In genomic region chr5:79189439-79190234, GRCh38 we compare ENCODE assay signal across 14 cellular contexts. TPM values are rescaled to one million over a fixed set of nuclear protein-coding genes. Genes with fewer than 3 reads are reported as not detected.
A peak's percentile ranks its signal among the peaks of the same experiment; 100 is the strongest.
DNase-seq lines count a peak whose midpoint lies in the region; ATAC-seq and TF ChIP-seq lines count a peak whose summit lies in the region.
"Had no signal": no experiment of that assay in that cellular context is flagged by ENCODE, and none has a peak within 500 bp of the region (broad histone marks: within the 10 kb centered on the region; RNA-seq: fewer than 3 reads in every experiment).

No MANE protein-coding gene starts in this region.

- CTCF ChIA-PET in SK-N-SH (lab: Yijun Ruan, JAX): interaction anchor here (0.6 to 2.1 kb wide), 5 partner anchors 11 to 275 kb away, joined by 3 to 7 read pairs (median 3); partner anchors contain the start of gene JMY

- H3K9me3 ChIP-seq in GM23248 (ENCODE audit: low read depth): no peaks in the 10 kb centered on the region
- H3K9me3 ChIP-seq in SK-N-SH: no peaks in the 10 kb centered on the region
- H3K9me3 ChIP-seq: BLaER1 treated with 17β-estradiol and CSF1 and Interleukin-3, amounts not matched to agents 10 nM and 100 nM; SJSA1 had no signal

- no peak overlapping the region for H3K27ac ChIP-seq in GM23248
- no peak overlapping the region for H3K27ac ChIP-seq in SK-N-SH (ENCODE audit: low read depth in 2 of 2, low read length in 1 of 2)
- H3K27ac ChIP-seq: BLaER1 treated with 17β-estradiol and CSF1 and Interleukin-3, amounts not matched to agents 10 nM and 100 nM; SJSA1 had no signal

- no peak overlapping the region for H3K9ac ChIP-seq in GM23248
- no peak overlapping the region for H3K9ac ChIP-seq in SK-N-SH
- H3K9ac ChIP-seq: BLaER1 treated with 17β-estradiol and CSF1 and Interleukin-3, amounts not matched to agents 10 nM and 100 nM had no signal

- no peaks in the 10 kb centered on the region for H3K9me2 ChIP-seq in GM23248 (ENCODE audit: insufficient read depth)
- H3K9me2 ChIP-seq in SK-N-SH: no peaks in the 10 kb centered on the region

- no peak for TF ChIP-seq EP300 in SK-N-SH (IDR thresholded peaks at IDR 0.05; ENCODE audit: borderline replicate concordance in 1 of 2, low read depth in 1 of 2, low read length in 1 of 2)

- ATAC-seq in HG03039 (IDR thresholded peaks at IDR 0.05; ENCODE audit: unreplicated experiment) (no peak), HG03139 (IDR thresholded peaks at IDR 0.05; ENCODE audit: unreplicated experiment) (no peak)
- ATAC-seq: GM23338, PC-3 had no signal

- TF ChIP-seq RAD21 in SK-N-SH (IDR thresholded peaks at IDR 0.05; ENCODE audit: low read length): no peak

- H3K36me3 ChIP-seq in GM23248 (ENCODE audit: low read depth): no peaks in the 10 kb centered on the region
- no peaks in the 10 kb centered on the region for H3K36me3 ChIP-seq in SK-N-SH (replicated peaks in 1 of 2; ENCODE audit: control insufficient read depth in 1 of 2, insufficient read depth in 2 of 2, low read length in 1 of 2)
- H3K36me3 ChIP-seq: BLaER1 treated with 17β-estradiol and CSF1 and Interleukin-3, amounts not matched to agents 10 nM and 100 nM; SJSA1 had no signal

- H2AFZ ChIP-seq in GM23248 (no peak overlapping the region), SK-N-SH (ENCODE audit: low read depth) (no peak overlapping the region)
- H2AFZ ChIP-seq: GM23338 had no signal

- DNase-seq in GM23248: peak; percentile 39
- DNase-seq in SK-N-SH: peak; percentile 22
- DNase-seq in fibroblast of peridontal ligament (ENCODE audit: extremely low read depth): peak; percentile 9
- peak; percentile 44 for DNase-seq in superior temporal gyrus (ENCODE audit: extremely low spot score)
- no peak for DNase-seq in NAMALWA (ENCODE audit: low spot score)
- DNase-seq: IMR-90, NCI-H1417 treated with DMSO at 0.1 percent for 48 hours, NCI-H2081 treated with DMSO at 0.1 percent for 48 hours, PC-3 had no signal

- no peaks in the 10 kb centered on the region for H3K27me3 ChIP-seq in GM23248 (replicated peaks; ENCODE audit: insufficient read depth)
- H3K27me3 ChIP-seq in SK-N-SH (ENCODE audit: insufficient read depth): no peaks in the 10 kb centered on the region
- H3K27me3 ChIP-seq: BLaER1 treated with 17β-estradiol and CSF1 and Interleukin-3, amounts not matched to agents 10 nM and 100 nM; SJSA1 had no signal

- H3K4me1 ChIP-seq in GM23248 (ENCODE audit: insufficient read depth) (peaks cover 5% of the 10 kb centered on the region; the same call in 1 of the 2 replicates), SK-N-SH (ENCODE audit: control insufficient read depth in 1 of 2, insufficient read depth in 2 of 2, low read depth in 1 of 2, low read length in 1 of 2) (peaks cover 0 to 3% of the 10 kb centered on the region in 2 experiments; a peak in 1 of 4 replicates)
- H3K4me1 ChIP-seq: BLaER1 treated with 17β-estradiol and CSF1 and Interleukin-3, amounts not matched to agents 10 nM and 100 nM; SJSA1 had no signal

- no peaks in the 10 kb centered on the region for H4K20me1 ChIP-seq in GM23248 (ENCODE audit: insufficient read depth)
- no peaks in the 10 kb centered on the region for H4K20me1 ChIP-seq in SK-N-SH (ENCODE audit: insufficient read depth)
- H4K20me1 ChIP-seq: BLaER1 treated with 17β-estradiol and CSF1 and Interleukin-3, amounts not matched to agents 10 nM and 100 nM had no signal

- H3K4me2 ChIP-seq in GM23248 (ENCODE audit: unreplicated experiment): no peak overlapping the region
- no peak overlapping the region for H3K4me2 ChIP-seq in SK-N-SH
- H3K4me2 ChIP-seq: BLaER1 treated with 17β-estradiol and CSF1 and Interleukin-3, amounts not matched to agents 10 nM and 100 nM; GM23338 had no signal

- no peak for TF ChIP-seq CTCF in SK-N-SH (IDR thresholded peaks at IDR 0.05)

- in situ Hi-C loops in GM23248 (cut with MboI): no loop called here

- H3K4me3 ChIP-seq in GM23248: no peak overlapping the region
- no peak overlapping the region for H3K4me3 ChIP-seq in SK-N-SH (ENCODE audit: low read depth in 2 of 2, low read length in 1 of 2)
- H3K4me3 ChIP-seq: BLaER1 treated with 17β-estradiol and CSF1 and Interleukin-3, amounts not matched to agents 10 nM and 100 nM; GM23338; SJSA1 had no signal

- 43 to 53% methylated on average over 8 of the region's 8 CpGs for WGBS in GM23248 (ENCODE audit: low coverage in 1 of 2, low lambda C conversion rate in 2 of 2, missing lambda C conversion rate in 2 of 2), 2 experiments
- WGBS in SK-N-SH (ENCODE audit: low lambda C conversion rate): 85% methylated on average over 8 of the region's 8 CpGs

- H3K79me2 ChIP-seq in GM23248 (ENCODE audit: insufficient read depth): no peaks in the 10 kb centered on the region
- H3K79me2 ChIP-seq in SK-N-SH (ENCODE audit: insufficient read depth): no peaks in the 10 kb centered on the region

- H3F3A ChIP-seq in GM23248 (ENCODE audit: insufficient read depth) (peaks cover 5% of the 10 kb centered on the region; the same call in 1 of the 2 replicates), SK-N-SH (replicated peaks; ENCODE audit: insufficient read depth) (no peaks in the 10 kb centered on the region)

- POLR2A ChIA-PET in SK-N-SH (lab: Yijun Ruan, JAX): no interaction called here

TF ChIP-seq in SK-N-SH, 30 proteins besides CTCF, POLR2A, EP300 and RAD21:
- no peak for TF ChIP-seq GATA2 (CRISPR knock-in tag; IDR thresholded peaks at IDR 0.05)

RNA-seq across cellular contexts. Expression of gene JMY, which starts 46.3 kb away (rescaled TPM):
- 12.2 and 17.6 TPM in 2 replicates for total RNA-seq in GM23248 (2014; rRNA removed; shearing (Covaris generic))
- polyA plus RNA-seq in GM23248 (2016; fragmentation: Nextera tagmentation; extraction: Ambion mirVana) (2.6 and 3.4 TPM in 2 replicates), SK-N-SH (2012; rRNA removed) (1.7 and 1.9 TPM in 2 replicates)
- 2.6 and 3.1 TPM in 2 replicates for polyA plus RNA-seq in SK-N-SH (2012; cell fraction: cytosol; rRNA removed)
- 2.5 and 4.4 TPM in 2 replicates for polyA plus RNA-seq in SK-N-SH (2012; cell fraction: nucleus; rRNA removed)
